In the genomic region with DNA sequence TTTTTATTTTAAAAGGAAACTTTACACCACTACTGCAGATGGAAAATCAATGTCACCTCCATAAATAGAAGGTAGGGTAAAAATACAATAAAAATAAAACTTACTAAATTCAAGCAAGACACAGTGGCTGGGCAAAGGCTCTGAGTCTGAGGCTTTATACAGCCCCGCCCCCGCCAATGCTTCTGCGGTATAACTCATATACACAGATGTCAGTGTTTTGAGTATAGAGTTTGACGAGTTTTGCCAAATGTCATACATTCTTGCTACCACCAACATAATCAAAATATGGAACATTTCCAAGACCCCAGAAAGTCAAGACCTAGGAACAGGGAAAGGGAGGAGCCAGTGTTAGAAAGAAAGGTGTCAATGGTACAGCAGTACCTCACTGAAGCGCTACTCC, we compare ENCODE assay signal across 10 cellular contexts. TPM values are rescaled to one million over a fixed set of nuclear protein-coding genes. Genes with fewer than 3 reads are reported as not detected.
DNase-seq lines count a peak whose midpoint lies in the region; ATAC-seq and TF ChIP-seq lines count a peak whose summit lies in the region.
"Had no signal": no experiment of that assay in that cellular context is flagged by ENCODE, and none has a peak within 500 bp of the region (broad histone marks: within the 10 kb centered on the region; RNA-seq: fewer than 3 reads in every experiment).

No MANE protein-coding gene starts in this region.

- no peaks in the 10 kb centered on the region for H3K27me3 ChIP-seq in A673 (replicated peaks; ENCODE audit: insufficient read depth, low read depth, low read length, poor library complexity)

- H3K9me3 ChIP-seq in A673 (ENCODE audit: low read depth, low read length, poor library complexity, severe bottlenecking) = no peaks in the 10 kb centered on the region

- peak; percentile 42 for ATAC-seq in activated CD4-positive, CD25-positive, alpha-beta regulatory T cell treated with anti-CD3 and anti-CD28 coated beads, Interleukin-2, amount 50 U/mL, for 24 hours
- no peak for ATAC-seq in HG03521 (IDR thresholded peaks at IDR 0.05; ENCODE audit: unreplicated experiment)
- ATAC-seq: PC-3 had no signal

- peak overlapping the region; percentile 98 for H3K27ac Mint-ChIP-seq in activated naive CD8-positive, alpha-beta T cell treated with anti-CD3 and anti-CD28 coated beads for 36 hours

- no peaks in the 10 kb centered on the region for H3K9me3 Mint-ChIP-seq in activated naive CD8-positive, alpha-beta T cell treated with anti-CD3 and anti-CD28 coated beads for 36 hours

- peak overlapping the region; percentile 81 for H3K4me3 Mint-ChIP-seq in activated naive CD8-positive, alpha-beta T cell treated with anti-CD3 and anti-CD28 coated beads for 36 hours

- no peak overlapping the region for H3K4me3 ChIP-seq in A673 (ENCODE audit: low read depth, low read length, poor library complexity, severe bottlenecking)

- no peak overlapping the region for H3K27ac ChIP-seq in A673 (ENCODE audit: low read depth, low read length, poor library complexity, severe bottlenecking)

- H3K36me3 Mint-ChIP-seq in activated naive CD8-positive, alpha-beta T cell treated with anti-CD3 and anti-CD28 coated beads for 36 hours = peaks cover 40% of the 10 kb centered on the region

- no peaks in the 10 kb centered on the region for H3K36me3 ChIP-seq in A673 (ENCODE audit: insufficient read depth, low read length, poor library complexity, severe bottlenecking)

- intact Hi-C loops in A673 (cut with micrococcal nuclease; ENCODE audit: unreplicated experiment) = no loop called here

- BruUV-seq in A673 (replicated peaks; lab: Mats Ljungman, UMichigan) = no TSS peak

- H3K4me1 ChIP-seq in A673 (ENCODE audit: insufficient read depth, low read length, poor library complexity, severe bottlenecking) = peaks cover 9% of the 10 kb centered on the region

- POLR2A ChIA-PET in A673 (lab: Charles Lee; ENCODE audit: low non-redundant PET) (no interaction called here), HEK293T (lab: Yijun Ruan, JAX) (no interaction called here)

- no peaks in the 10 kb centered on the region for H3K27me3 Mint-ChIP-seq in activated naive CD8-positive, alpha-beta T cell treated with anti-CD3 and anti-CD28 coated beads for 36 hours

- peaks cover 90% of the 10 kb centered on the region for H3K4me1 Mint-ChIP-seq in activated naive CD8-positive, alpha-beta T cell treated with anti-CD3 and anti-CD28 coated beads for 36 hours

- TF ChIP-seq CTCF in A673 (conservative IDR thresholded peaks at IDR 0.05; ENCODE audit: low read depth, low read length) = no peak

- DNase-seq in ELR (ENCODE audit: low read depth) (peak; percentile 36), A673 (ENCODE audit: low spot score) (no peak), HEK293T (ENCODE audit: extremely low spot score) (no peak), NCI-H1436 (lab: John Stamatoyannopoulos, UW) (no peak)
- peak; percentile 66 for DNase-seq in activated naive CD8-positive, alpha-beta T cell treated with anti-CD3 and anti-CD28 coated beads for 36 hours
- peak; percentile 65 to 73 for DNase-seq in stimulated activated CD4-positive, alpha-beta T cell treated with anti-CD3 and anti-CD28 coated beads, Interleukin-2, amount 100 ng/mL, for 48 hours
- DNase-seq: PC-3 had no signal

- CTCF ChIA-PET in A673 (lab: Charles Lee) (no interaction called here), HEK293T (lab: Yijun Ruan, JAX) (interaction anchor here (0.6 kb wide), 1 partner anchor 24 kb away, joined by 3 read pairs; no protein-coding TSS in a partner anchor)

TF ChIP-seq in HEK293T, 16 proteins besides CTCF, POLR2A, EP300 and RAD21:
- TF ChIP-seq ARNT (IDR thresholded peaks at IDR 0.05) (no peak), CTBP1 (IDR thresholded peaks at IDR 0.05; ENCODE audit: borderline replicate concordance) (no peak), PKNOX1 (IDR thresholded peaks at IDR 0.05) (no peak), L3MBTL2 (conservative IDR thresholded peaks at IDR 0.05) (no peak), HDGF (IDR thresholded peaks at IDR 0.05; ENCODE audit: borderline replicate concordance) (no peak), NFRKB (IDR thresholded peaks at IDR 0.05) (no peak), TARDBP (IDR thresholded peaks at IDR 0.05) (no peak), FOXM1 (IDR thresholded peaks at IDR 0.05; ENCODE audit: borderline replicate concordance) (no peak), ELF4 (IDR thresholded peaks at IDR 0.05) (no peak), SUZ12 (IDR thresholded peaks at IDR 0.05) (no peak), LEF1 (IDR thresholded peaks at IDR 0.05; ENCODE audit: borderline replicate concordance) (no peak), FOXA1 (IDR thresholded peaks at IDR 0.05) (no peak), SP1 (IDR thresholded peaks at IDR 0.05) (no peak), FOXK2 (IDR thresholded peaks at IDR 0.05) (no peak), BHLHE40 (IDR thresholded peaks at IDR 0.05; ENCODE audit: borderline replicate concordance) (no peak), ZNF384 (IDR thresholded peaks at IDR 0.05) (no peak)

RNA-seq across cellular contexts. Expression of gene NFATC2, which starts 12.8 kb away (rescaled TPM):
- 10 to 100 TPM; 31.0 to 31.7 TPM for total RNA-seq in activated naive CD8-positive, alpha-beta T cell treated with anti-CD3 and anti-CD28 coated beads for 36 hours
- 0.64 and 0.76 TPM in 2 replicates for total RNA-seq in A673 (2021)
- total RNA-seq: bronchial epithelial cell had no signal

Comparison
In these comparisons a context has a peak if more than half of its experiments do, and no peak if none do; other contexts are left out.
1. DNase-seq: peak in ELR (single experiment), activated naive CD8-positive, alpha-beta T cell treated with anti-CD3 and anti-CD28 coated beads for 36 hours (single experiment) and stimulated activated CD4-positive, alpha-beta T cell treated with anti-CD3 and anti-CD28 coated beads, Interleukin-2, amount 100 ng/mL, for 48 hours (2 of 2); none in A673 (single experiment), HEK293T (single experiment) and NCI-H1436 (single experiment).
2. RNA of gene NFATC2, which starts 12.8 kb away (total RNA-seq): 31.0 to 31.7 TPM in activated naive CD8-positive, alpha-beta T cell treated with anti-CD3 and anti-CD28 coated beads for 36 hours; 0.64 to 0.76 TPM in A673; every median in the first group is over 10 times any median in the second.